ENCODE assay signal across 9 cellular contexts in the genomic region with DNA sequence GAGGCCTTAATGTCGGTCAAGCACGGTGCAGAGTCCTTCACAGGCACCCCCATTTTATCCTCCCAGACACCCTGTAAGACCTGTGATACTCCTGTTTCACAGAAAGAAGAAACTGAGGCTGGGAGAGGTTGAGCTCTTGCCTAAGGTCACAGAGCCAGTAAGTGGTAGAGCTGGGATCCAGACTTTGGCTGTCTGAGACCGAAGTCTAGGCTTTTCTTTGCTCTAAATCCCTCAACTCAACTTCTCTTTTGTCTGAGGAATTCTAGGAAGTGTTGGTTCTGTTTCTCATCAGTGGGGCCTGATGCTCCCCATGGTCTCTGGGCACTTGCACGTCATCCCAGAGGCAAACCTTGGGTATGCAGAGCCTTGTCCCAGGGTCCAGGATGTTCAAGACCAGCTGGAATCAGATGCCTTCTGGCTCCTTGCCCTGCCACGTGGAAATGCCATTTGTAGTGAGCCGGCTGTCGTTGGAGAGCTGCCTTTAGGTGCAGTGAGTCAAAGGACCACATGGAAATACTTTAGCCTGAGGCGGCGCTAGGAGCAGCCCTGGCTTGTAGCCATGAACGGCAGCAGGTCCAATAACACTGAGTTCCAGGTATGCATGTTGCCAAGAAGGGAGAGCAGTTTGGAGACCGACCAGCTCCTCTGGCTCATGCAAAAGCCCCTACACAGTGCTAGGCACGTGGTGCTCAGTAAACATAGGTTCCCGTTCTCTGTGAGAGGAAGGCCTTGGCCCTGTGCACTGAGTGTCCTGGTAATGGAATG. TPM values are rescaled to one million over a fixed set of nuclear protein-coding genes. Genes with fewer than 3 reads are reported as not detected.
DNase-seq lines count a peak whose midpoint lies in the region; ATAC-seq, FAIRE-seq and TF ChIP-seq lines count a peak whose summit lies in the region.
"Had no signal": no experiment of that assay in that cellular context is flagged by ENCODE, and none has a peak within 500 bp of the region (broad histone marks: within the 10 kb centered on the region; RNA-seq: fewer than 3 reads in every experiment).

No MANE protein-coding gene starts in this region.

- H3K4me2 ChIP-seq in Karpas-422 (ENCODE audit: low read depth, low read length, poor library complexity, severe bottlenecking), result no peak overlapping the region

- H3K27me3 Mint-ChIP-seq in MCF 10A (ENCODE audit: insufficient read depth, unreplicated experiment), result no peaks in the 10 kb centered on the region
- H3K27me3 Mint-ChIP-seq in nephron progenitor cell (ENCODE audit: low read depth, poor library complexity), result no peaks in the 10 kb centered on the region

- H3K9ac ChIP-seq in Karpas-422 (ENCODE audit: low read length), result no peak overlapping the region

- no peak overlapping the region for H2AFZ ChIP-seq in Karpas-422 (ENCODE audit: low read length)

- no peak for FAIRE-seq in urothelium cell line (lab: Jason Lieb, UNC)

- H3K79me2 ChIP-seq in Karpas-422 (ENCODE audit: low read length), result no peaks in the 10 kb centered on the region

- H3K4me3 ChIP-seq in breast epithelium (no peak overlapping the region), Karpas-422 (ENCODE audit: low read length) (no peak overlapping the region)

- H3K4me3 Mint-ChIP-seq in MCF 10A (ENCODE audit: unreplicated experiment), result no peak overlapping the region
- no peak overlapping the region for H3K4me3 Mint-ChIP-seq in nephron progenitor cell

- DNase-seq in MCF 10A (ENCODE audit: unreplicated experiment) (peak; percentile 74), breast epithelium (ENCODE audit: low spot score in 2 of 2) (no peak), iPS-NIHi11 (ENCODE audit: low spot score) (peak; percentile 51), urothelium cell line (ENCODE audit: low spot score) (peak; percentile 59), nephron progenitor cell (no peak), COLO829 (ENCODE audit: low spot score) (no peak), Karpas-422 (no peak)

- no peak for TF ChIP-seq POLR2A in breast epithelium (IDR thresholded peaks at IDR 0.05)

- no peaks in the 10 kb centered on the region for H3K9me2 ChIP-seq in Karpas-422 (replicated peaks; ENCODE audit: insufficient read depth, low read length)

- no peaks in the 10 kb centered on the region for H3K4me1 ChIP-seq in breast epithelium
- H3K4me1 ChIP-seq in Karpas-422 (ENCODE audit: low read length), result no peaks in the 10 kb centered on the region; the same call in 1 of the 2 replicates

- H3K4me1 Mint-ChIP-seq in MCF 10A (ENCODE audit: insufficient read depth, unreplicated experiment), result peaks cover 10% of the 10 kb centered on the region
- H3K4me1 Mint-ChIP-seq in nephron progenitor cell, result peaks cover 90% of the 10 kb centered on the region

- H4K20me1 ChIP-seq in Karpas-422 (ENCODE audit: insufficient read depth, low read depth, low read length), result no peaks in the 10 kb centered on the region

- H3K27ac Mint-ChIP-seq in MCF 10A (ENCODE audit: low read depth, unreplicated experiment) (no peak overlapping the region), nephron progenitor cell (no peak overlapping the region)

- H3K27me3 ChIP-seq in breast epithelium, result peaks cover 0 to 7% of the 10 kb centered on the region in 2 donors
- H3K27me3 ChIP-seq in Karpas-422 (ENCODE audit: low read length), result no peaks in the 10 kb centered on the region

- H3K9me3 ChIP-seq in breast epithelium (no peaks in the 10 kb centered on the region), Karpas-422 (ENCODE audit: low read length) (no peaks in the 10 kb centered on the region)

- peak; percentile 83 for ATAC-seq in SK-N-SH treated with all-trans-retinoic acid at 6 μM for 48 hours

- H3K27ac ChIP-seq in breast epithelium, result no peak overlapping the region
- no peak overlapping the region for H3K27ac ChIP-seq in Karpas-422 (ENCODE audit: low read length)

- CTCF ChIA-PET in MCF 10A (lab: Yijun Ruan, JAX), result interaction anchor here (0.6 to 7.6 kb wide), 13 partner anchors 12 to 562 kb away, joined by 3 to 60 read pairs (median 5); no protein-coding TSS in a partner anchor

- H3K36me3 ChIP-seq in breast epithelium, result no peaks in the 10 kb centered on the region
- H3K36me3 ChIP-seq in Karpas-422 (ENCODE audit: insufficient read depth, low read length), result no peaks in the 10 kb centered on the region

- H3K9me3 Mint-ChIP-seq in MCF 10A (ENCODE audit: unreplicated experiment) (no peaks in the 10 kb centered on the region), nephron progenitor cell (no peaks in the 10 kb centered on the region)

- H3K36me3 Mint-ChIP-seq in MCF 10A (ENCODE audit: insufficient read depth, unreplicated experiment) (no peaks in the 10 kb centered on the region), nephron progenitor cell (ENCODE audit: low read depth) (no peaks in the 10 kb centered on the region)

- POLR2A ChIA-PET in MCF 10A (lab: Yijun Ruan, JAX), result interaction anchor here (1.0 kb wide), 1 partner anchor 34 kb away, joined by 3 read pairs; no protein-coding TSS in a partner anchor

- BruUV-seq in MCF 10A (replicated peaks; lab: Mats Ljungman, UMichigan), result no TSS peak

- intact Hi-C loops in MCF 10A (cut with micrococcal nuclease) (no loop called here), breast epithelium (cut with DNase I; ENCODE audit: low total_unique reads) (loop anchor here (5.0 kb wide), 1 partner anchor 1014 kb away; no protein-coding TSS in a partner anchor)

- TF ChIP-seq CTCF in MCF 10A (IDR thresholded peaks at IDR 0.05; ENCODE audit: unreplicated experiment) (no peak), breast epithelium (IDR thresholded peaks at IDR 0.05) (no peak), nephron progenitor cell (IDR thresholded peaks at IDR 0.05) (no peak)

TF ChIP-seq in SK-N-SH treated with all-trans-retinoic acid at 6 μM for 48 hours, 23 proteins besides CTCF, POLR2A, EP300 and RAD21:
- TF ChIP-seq, protein P1, sequence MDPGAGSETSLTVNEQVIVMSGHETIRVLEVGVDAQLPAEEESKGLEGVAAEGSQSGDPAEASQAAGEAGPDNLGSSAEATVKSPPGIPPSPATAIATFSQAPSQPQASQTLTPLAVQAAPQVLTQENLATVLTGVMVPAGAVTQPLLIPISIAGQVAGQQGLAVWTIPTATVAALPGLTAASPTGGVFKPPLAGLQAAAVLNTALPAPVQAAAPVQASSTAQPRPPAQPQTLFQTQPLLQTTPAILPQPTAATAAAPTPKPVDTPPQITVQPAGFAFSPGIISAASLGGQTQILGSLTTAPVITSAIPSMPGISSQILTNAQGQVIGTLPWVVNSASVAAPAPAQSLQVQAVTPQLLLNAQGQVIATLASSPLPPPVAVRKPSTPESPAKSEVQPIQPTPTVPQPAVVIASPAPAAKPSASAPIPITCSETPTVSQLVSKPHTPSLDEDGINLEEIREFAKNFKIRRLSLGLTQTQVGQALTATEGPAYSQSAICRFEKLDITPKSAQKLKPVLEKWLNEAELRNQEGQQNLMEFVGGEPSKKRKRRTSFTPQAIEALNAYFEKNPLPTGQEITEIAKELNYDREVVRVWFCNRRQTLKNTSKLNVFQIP (CRISPR knock-in tag; IDR thresholded peaks at IDR 0.05; ENCODE audit: borderline replicate concordance, low read depth), result no peak
- TF ChIP-seq OSR1 (CRISPR knock-in tag; IDR thresholded peaks at IDR 0.05) (no peak), GLIS3 (CRISPR knock-in tag; IDR thresholded peaks at IDR 0.05) (no peak), ESRRG (CRISPR knock-in tag; IDR thresholded peaks at IDR 0.05) (no peak), TCF4 (CRISPR knock-in tag; IDR thresholded peaks at IDR 0.05; ENCODE audit: borderline replicate concordance) (no peak), SNAI2 (CRISPR knock-in tag; IDR thresholded peaks at IDR 0.05) (no peak), ZNF70 (CRISPR knock-in tag; IDR thresholded peaks at IDR 0.05) (no peak), ZNF565 (CRISPR knock-in tag; conservative IDR thresholded peaks at IDR 0.05; ENCODE audit: low read depth) (no peak), PPARA (CRISPR knock-in tag; IDR thresholded peaks at IDR 0.05; ENCODE audit: borderline replicate concordance) (no peak), TOX (CRISPR knock-in tag; IDR thresholded peaks at IDR 0.05; ENCODE audit: borderline replicate concordance) (no peak), CSDC2 (CRISPR knock-in tag; IDR thresholded peaks at IDR 0.05) (no peak), ZFP30 (CRISPR knock-in tag; IDR thresholded peaks at IDR 0.05) (no peak), ISL1 (CRISPR knock-in tag; IDR thresholded peaks at IDR 0.05) (no peak)

RNA-seq across cellular contexts. Expression of a gene that starts 9.2 kb away (rescaled TPM):
- not detected in 2 replicates for total RNA-seq in MCF 10A (2022)
- not detected for total RNA-seq in breast epithelium
- total RNA-seq in Karpas-422 (2014; rRNA removed; shearing (Covaris generic); ENCODE audit: low replicate concordance), result not detected in 2 replicates
- total RNA-seq: epithelial cell of proximal tubule had no signal

RNA-seq across cellular contexts. Expression of a gene that starts 14.2 kb away (rescaled TPM):
- total RNA-seq in MCF 10A (2022) (not detected in 2 replicates), breast epithelium (not detected)
- not detected in 2 replicates for total RNA-seq in Karpas-422 (2014; rRNA removed; shearing (Covaris generic); ENCODE audit: low replicate concordance)
- total RNA-seq: epithelial cell of proximal tubule had no signal

RNA-seq across cellular contexts. Expression of a gene that starts 38.9 kb away (rescaled TPM):
- total RNA-seq in MCF 10A (2022) (266 and 306 TPM in 2 replicates), breast epithelium (100 to 1,000 TPM; 255 to 293 (median 272) TPM)
- 160 and 245 TPM in 2 replicates for total RNA-seq in Karpas-422 (2014; rRNA removed; shearing (Covaris generic); ENCODE audit: low replicate concordance)

Comparison
In these comparisons a context has a peak if more than half of its experiments do, and no peak if none do; other contexts are left out.
1. DNase-seq: peak in MCF 10A (single experiment), iPS-NIHi11 (single experiment) and urothelium cell line (single experiment); none in breast epithelium (0 of 2), nephron progenitor cell (single experiment), COLO829 (single experiment) and Karpas-422 (single experiment).